ENCODE assay signal across 13 cellular contexts in the genomic region with DNA sequence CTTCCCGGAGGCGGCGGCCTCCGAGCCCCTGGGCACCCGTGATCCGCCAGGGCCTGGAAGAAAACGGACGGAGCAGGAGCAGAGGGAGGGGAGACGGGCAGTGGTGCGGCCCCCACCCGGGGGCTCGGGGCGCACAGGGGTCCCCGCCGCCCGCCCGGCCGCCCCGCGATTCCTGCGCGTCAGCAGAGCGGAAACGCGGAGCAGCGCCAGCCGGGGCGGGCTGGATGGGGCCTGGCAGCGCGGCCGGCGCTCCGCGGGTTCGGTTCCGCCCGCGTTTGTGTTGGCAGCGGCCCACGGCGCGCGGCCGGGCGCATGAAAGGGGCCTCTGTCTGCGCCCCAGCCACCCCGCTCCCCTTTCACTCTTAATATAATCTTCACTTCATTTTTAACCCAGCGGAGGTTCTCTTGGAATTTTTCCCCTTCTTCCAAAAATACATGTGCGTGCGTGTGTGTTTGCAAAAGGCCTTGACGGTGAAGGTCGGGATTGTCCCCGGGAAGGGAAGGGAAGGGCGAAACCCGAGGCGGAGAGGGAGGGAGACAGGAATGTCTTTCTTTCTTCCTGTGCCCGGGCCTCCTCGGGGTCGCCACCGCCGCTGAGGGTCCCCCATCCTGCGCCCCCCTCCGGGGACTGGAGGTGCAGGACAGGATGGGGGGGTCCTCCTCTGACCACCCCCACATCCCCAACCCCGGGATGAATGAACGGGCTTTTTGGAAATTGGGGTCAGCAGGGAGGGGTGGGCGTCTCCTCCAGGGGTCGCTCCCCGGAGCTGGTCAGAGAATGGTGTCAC. TPM values are rescaled to one million over a fixed set of nuclear protein-coding genes. Genes with fewer than 3 reads are reported as not detected.
DNase-seq lines count a peak whose midpoint lies in the region; ATAC-seq, FAIRE-seq and TF ChIP-seq lines count a peak whose summit lies in the region.
"Not testable (repeated sequence)": the region's sequence is repeated elsewhere in the genome, so short reads cannot be mapped to it uniquely, and the experiment has no call there.
"Had no signal": no experiment of that assay in that cellular context is flagged by ENCODE, and none has a peak within 500 bp of the region (broad histone marks: within the 10 kb centered on the region; RNA-seq: fewer than 3 reads in every experiment).

No MANE protein-coding gene starts in this region.

- not testable (repeated sequence) for H3K4me1 Mint-ChIP-seq in astrocyte (ENCODE audit: low read depth, unreplicated experiment)

- H3K9me3 ChIP-seq in astrocyte (ENCODE audit: insufficient read depth, low read depth, low read length); left ventricle myocardium inferior (replicated peaks); neuronal stem cell (replicated peaks in 1 of 2; ENCODE audit: control insufficient read depth in 2 of 2, insufficient read depth in 1 of 2, low read depth in 1 of 2, low read length in 2 of 2); suprapubic skin: not testable (repeated sequence)

- not testable (repeated sequence) for H3K14ac ChIP-seq in neuronal stem cell (ENCODE audit: low read length)

- H3K9me3 Mint-ChIP-seq in astrocyte (ENCODE audit: unreplicated experiment) = not testable (repeated sequence)

- H3K36me3 ChIP-seq in H7 (replicated peaks; ENCODE audit: control insufficient read depth, insufficient read depth, low read length); astrocyte (ENCODE audit: insufficient read depth, low read length); left ventricle myocardium inferior; neuronal stem cell (replicated peaks in 1 of 2; ENCODE audit: control insufficient read depth in 2 of 2, insufficient read depth in 2 of 2, low read length in 2 of 2); suprapubic skin: not testable (repeated sequence)

- peaks cover 17% of the 10 kb centered on the region for H3K27me3 Mint-ChIP-seq in astrocyte (ENCODE audit: low read depth, unreplicated experiment)

- H3K4me3 ChIP-seq in H7 (ENCODE audit: insufficient read depth, low read depth, low read length); astrocyte (ENCODE audit: insufficient read depth, low read depth, low read length); neuronal stem cell (ENCODE audit: low read length in 2 of 2): not testable (repeated sequence)
- H3K4me3 ChIP-seq in dorsolateral prefrontal cortex (peak overlapping the region in 31 of 59 donors; percentile 12 to 52 (median 34)), left ventricle myocardium inferior (peak overlapping the region; percentile 23), suprapubic skin (peak overlapping the region; percentile 20)

- not testable (repeated sequence) for TF ChIP-seq EP300 in suprapubic skin (IDR thresholded peaks at IDR 0.05)

- not testable (repeated sequence) for TF ChIP-seq CTCF in astrocyte (IDR thresholded peaks at IDR 0.05; ENCODE audit: insufficient read depth, low read depth, low read length); dorsolateral prefrontal cortex (IDR thresholded peaks at IDR 0.05 in 54 of 56, conservative IDR thresholded peaks at IDR 0.05 in 2 of 56; ENCODE audit: low read depth in 1 of 56, partially characterized antibody in 56 of 56); left ventricle myocardium inferior (IDR thresholded peaks at IDR 0.05; ENCODE audit: borderline replicate concordance); suprapubic skin (IDR thresholded peaks at IDR 0.05)

- DNase-seq in H7 = peak; percentile 48
- DNase-seq in astrocyte (ENCODE audit: low read depth); dorsolateral prefrontal cortex; left ventricle myocardium inferior; neuronal stem cell (ENCODE audit: low spot score); sciatic nerve (ENCODE audit: low spot score); suprapubic skin (ENCODE audit: low spot score in 2 of 2): not testable (repeated sequence)

- H3K4ac ChIP-seq in neuronal stem cell (ENCODE audit: low read length) = not testable (repeated sequence)

- WGBS in neuronal stem cell (ENCODE audit: extremely low coverage in 2 of 2, insufficient read length in 2 of 2, insufficient replicate concordance in 1 of 2), 2 donors = no CpG with 5 or more reads among the region's 68 CpGs
- WGBS in suprapubic skin = 9% methylated on average over 39 of the region's 68 CpGs

- TF ChIP-seq POLR2A in suprapubic skin (IDR thresholded peaks at IDR 0.05) = not testable (repeated sequence)

- not testable (repeated sequence) for H2BK15ac ChIP-seq in neuronal stem cell (ENCODE audit: low read length)

- not testable (repeated sequence) for H3K23ac ChIP-seq in neuronal stem cell (ENCODE audit: low read depth, low read length, poor library complexity)

- H4K8ac ChIP-seq in neuronal stem cell (ENCODE audit: low read depth, low read length) = not testable (repeated sequence)

- peak overlapping the region; percentile 19 for H3K18ac ChIP-seq in neuronal stem cell (ENCODE audit: low read length)

- H2BK120ac ChIP-seq in neuronal stem cell (ENCODE audit: low read depth, low read length) = not testable (repeated sequence)

- not testable (repeated sequence) for H4K91ac ChIP-seq in neuronal stem cell (ENCODE audit: low read depth, low read length, poor library complexity)

- H2BK12ac ChIP-seq in neuronal stem cell (ENCODE audit: low read length) = not testable (repeated sequence)

- not testable (repeated sequence) for H3K27ac ChIP-seq in astrocyte (ENCODE audit: low read depth, low read length); dorsolateral prefrontal cortex; left ventricle myocardium inferior (replicated peaks); neuronal stem cell (replicated peaks; ENCODE audit: low read length); suprapubic skin

- H2AFZ ChIP-seq in astrocyte (ENCODE audit: low read depth, low read length); neuronal stem cell (ENCODE audit: low read length): not testable (repeated sequence)

- H3K4me2 ChIP-seq in astrocyte (ENCODE audit: low read length) (peak overlapping the region; percentile 15), neuronal stem cell (ENCODE audit: insufficient read depth, low read length, poor library complexity, severe bottlenecking) (peak overlapping the region; percentile 33)

- H2AK5ac ChIP-seq in neuronal stem cell (ENCODE audit: low read depth, low read length) = not testable (repeated sequence)

- H3K4me3 Mint-ChIP-seq in astrocyte (ENCODE audit: unreplicated experiment) = not testable (repeated sequence)

- FAIRE-seq in astrocyte (lab: Jason Lieb, UNC) = not testable (repeated sequence)

- H3K4me1 ChIP-seq in astrocyte (ENCODE audit: insufficient read depth, low read length); left ventricle myocardium inferior; neuronal stem cell (ENCODE audit: control insufficient read depth in 2 of 2, insufficient read depth in 1 of 2, low read depth in 1 of 2, low read length in 2 of 2); suprapubic skin: not testable (repeated sequence)

- H3K27me3 ChIP-seq in H7 (ENCODE audit: control insufficient read depth, insufficient read depth, low read length); astrocyte (ENCODE audit: insufficient read depth, low read length); neuronal stem cell (ENCODE audit: control insufficient read depth in 3 of 3, insufficient read depth in 3 of 3, low read depth in 1 of 3, low read length in 3 of 3): not testable (repeated sequence)
- H3K27me3 ChIP-seq in dorsolateral prefrontal cortex (peaks cover 0 to 15% (median 0%) of the 10 kb centered on the region in 45 donors), left ventricle myocardium inferior (ENCODE audit: low read depth) (peaks cover 57% of the 10 kb centered on the region), suprapubic skin (peaks cover 32% of the 10 kb centered on the region)

- not testable (repeated sequence) for H3K27ac Mint-ChIP-seq in astrocyte (ENCODE audit: unreplicated experiment)

- not testable (repeated sequence) for H3K36me3 Mint-ChIP-seq in astrocyte (ENCODE audit: low read depth, unreplicated experiment)

- ATAC-seq in SK-N-SH treated with all-trans-retinoic acid at 6 μM for 48 hours (peak; percentile 29), sciatic nerve (peak; percentile 78)

- H4K20me1 ChIP-seq in astrocyte (ENCODE audit: insufficient read depth, low read length) = not testable (repeated sequence)

- not testable (repeated sequence) for H3K79me2 ChIP-seq in astrocyte (ENCODE audit: insufficient read depth, low read length)

- intact Hi-C loops in dorsolateral prefrontal cortex (cut with DNase I); left ventricle myocardium inferior (cut with micrococcal nuclease); sciatic nerve (cut with DNase I): not testable (repeated sequence)

- H2BK5ac ChIP-seq in neuronal stem cell (ENCODE audit: low read length) = not testable (repeated sequence)

- H3K79me1 ChIP-seq in neuronal stem cell (ENCODE audit: low read depth, low read length) = not testable (repeated sequence)

- H3K9ac ChIP-seq in astrocyte (ENCODE audit: low read length); neuronal stem cell (ENCODE audit: low read depth, low read length, poor library complexity): not testable (repeated sequence)

RNA-seq across cellular contexts. Expression of a gene that starts 49.6 kb away (rescaled TPM):
- 0.10 TPM in 1 of 2 replicates, not detected in the other for total RNA-seq in H7 (2014; rRNA removed; shearing (Covaris generic))
- total RNA-seq in astrocyte (not detected in 2 replicates), dorsolateral prefrontal cortex (under 1 TPM in 6 of 120 experiments, not detected in 114; 0.25 to 0.66 (median 0.34) TPM), left ventricle myocardium inferior (not detected), sciatic nerve (not detected), suprapubic skin (not detected)
- polyA plus RNA-seq in neuronal stem cell (2013, experiment 1 of 2) = 0.06 TPM
- polyA plus RNA-seq in neuronal stem cell (2013, experiment 2 of 2) = 0.03 TPM
- total RNA-seq: CD4-positive, alpha-beta memory T cell; GM23248; H9 had no signal
- polyA plus RNA-seq: CD14-positive monocyte; CD4-positive, alpha-beta memory T cell; GM23248 had no signal

RNA-seq across cellular contexts. Expression of a gene that starts 49.7 kb away (rescaled TPM):
- 0.11 TPM in 1 of 2 replicates, not detected in the other for total RNA-seq in H7 (2014; rRNA removed; shearing (Covaris generic))
- total RNA-seq in astrocyte = not detected in 2 replicates
- 1 to 10 TPM in 5 of 120 experiments, under 1 TPM in 5, not detected in 110; 0.30 to 2.4 (median 1.0) TPM for total RNA-seq in dorsolateral prefrontal cortex
- total RNA-seq in left ventricle myocardium inferior = 0.33 TPM
- polyA plus RNA-seq in neuronal stem cell (2013, experiment 1 of 2) = 0.03 TPM
- not detected for polyA plus RNA-seq in neuronal stem cell (2013, experiment 2 of 2)
- total RNA-seq in sciatic nerve = 0.71 TPM
- total RNA-seq in suprapubic skin = under 1 TPM in 1 of 4 donors, not detected in 3; 0.30 TPM
- total RNA-seq: CD4-positive, alpha-beta memory T cell; Daoy; GM23248; H9 had no signal
- polyA plus RNA-seq: CD14-positive monocyte; CD4-positive, alpha-beta memory T cell; GM23248 had no signal

RNA-seq across cellular contexts. Expression of a gene that starts 56.0 kb away (rescaled TPM):
- 4.1 and 6.1 TPM in 2 replicates for total RNA-seq in H7 (2014; rRNA removed; shearing (Covaris generic))
- total RNA-seq in astrocyte (1.5 and 1.7 TPM in 2 replicates), dorsolateral prefrontal cortex (10 to 100 TPM in 2 of 120 experiments, 1 to 10 TPM in 118; 1.1 to 15.0 (median 3.9) TPM), left ventricle myocardium inferior (0.11 TPM), sciatic nerve (0.71 TPM), suprapubic skin (1 to 10 TPM in 2 of 4 donors, under 1 TPM in 2; 0.47 to 2.1 (median 1.3) TPM)
- polyA plus RNA-seq in neuronal stem cell (2013, experiment 1 of 2) = 3.7 TPM
- polyA plus RNA-seq in neuronal stem cell (2013, experiment 2 of 2) = 3.6 TPM
- total RNA-seq: CD4-positive, alpha-beta memory T cell had no signal
- polyA plus RNA-seq: CD4-positive, alpha-beta memory T cell had no signal
